In genomic region chr7:33964417-33965115, GRCh38 we compare ENCODE assay signal across 27 cellular contexts. TPM values are rescaled to one million over a fixed set of nuclear protein-coding genes. Genes with fewer than 3 reads are reported as not detected.
A peak's percentile ranks its signal among the peaks of the same experiment; 100 is the strongest.
DNase-seq lines count a peak whose midpoint lies in the region; ATAC-seq and TF ChIP-seq lines count a peak whose summit lies in the region.
"Had no signal": no experiment of that assay in that cellular context is flagged by ENCODE, and none has a peak within 500 bp of the region (broad histone marks: within the 10 kb centered on the region; RNA-seq: fewer than 3 reads in every experiment).

No MANE protein-coding gene starts in this region.

- H3K27me3 Mint-ChIP-seq in brain: no peaks in the 10 kb centered on the region
- H3K27me3 Mint-ChIP-seq: activated CD4-positive, alpha-beta memory T cell treated with anti-CD3 and anti-CD28 coated beads for 36 hours had no signal

- DNase-seq in Right ventricle myocardium inferior (ENCODE audit: missing footprints) (no peak), cardiac septum (ENCODE audit: low spot score) (no peak), left kidney (ENCODE audit: low read depth, low spot score) (peak; percentile 15), testis (peak; percentile 51), adrenal gland (no peak), DMS 273 treated with DMSO at 0.1 percent for 48 hours (lab: John Stamatoyannopoulos, UW) (no peak)
- DNase-seq: activated CD4-positive, alpha-beta memory T cell treated with anti-CD3 and anti-CD28 coated beads for 36 hours; activated effector memory CD4-positive, alpha-beta T cell treated with anti-CD3 and anti-CD28 coated beads, Interleukin-2, amount 50 U/mL, for 16 hours; activated naive CD8-positive, alpha-beta T cell treated with anti-CD3 and anti-CD28 coated beads, Interleukin-2, amount 50 U/mL, for 24 hours; BE2C; COR-L47; foreskin keratinocyte; hypothalamus; Kasumi-1; mammary epithelial cell; NCI-H2029; NK-92 treated with Interleukin-12 subunit alpha and Interleukin-12 subunit beta, amount 100 ng/mL, for 24 hours; Peyer's patch; psoas muscle; spleen; stimulated activated CD4-positive, alpha-beta T cell treated with anti-CD3 and anti-CD28 coated beads, Interleukin-4, amount 100 ng/mL, for 1 hour; stimulated activated naive CD4-positive, alpha-beta T cell treated with Interleukin-2 at 50 U/mL for 16 hours had no signal

- peaks cover 18% of the 10 kb centered on the region for H3K4me1 Mint-ChIP-seq in brain
- H3K4me1 Mint-ChIP-seq: activated naive CD8-positive, alpha-beta T cell treated with anti-CD3 and anti-CD28 coated beads, Interleukin-2, amount 50 U/mL, for 24 hours had no signal

- no peaks in the 10 kb centered on the region for H3K4me1 ChIP-seq in testis
- peaks cover 0 to 5% of the 10 kb centered on the region in 2 donors for H3K4me1 ChIP-seq in adrenal gland (replicated peaks in 1 of 2)
- H3K4me1 ChIP-seq: BE2C, foreskin keratinocyte, Peyer's patch, spleen had no signal

- no peaks in the 10 kb centered on the region for H3K9me3 Mint-ChIP-seq in brain
- H3K9me3 Mint-ChIP-seq: activated CD4-positive, alpha-beta memory T cell treated with anti-CD3 and anti-CD28 coated beads for 36 hours; activated naive CD8-positive, alpha-beta T cell treated with anti-CD3 and anti-CD28 coated beads, Interleukin-2, amount 50 U/mL, for 24 hours; T-helper 2 cell treated with Interferon-gamma antibody and Interleukin-4, amounts not matched to agents 5 μg/mL and 100 μg/mL, for 36 hours; WTC11 had no signal

- no peak for TF ChIP-seq CTCF in brain (conservative IDR thresholded peaks at IDR 0.05)
- TF ChIP-seq CTCF in testis (IDR thresholded peaks at IDR 0.05): no peak
- no peak for TF ChIP-seq CTCF in adrenal gland (IDR thresholded peaks at IDR 0.05)

- H3K27ac ChIP-seq in testis (no peak overlapping the region), adrenal gland (no peak overlapping the region)
- H3K27ac ChIP-seq: foreskin keratinocyte, Peyer's patch, psoas muscle, spleen had no signal

- H3K9me3 ChIP-seq in testis (no peaks in the 10 kb centered on the region), adrenal gland (replicated peaks in 1 of 3) (no peaks in the 10 kb centered on the region)
- H3K9me3 ChIP-seq: BE2C, Peyer's patch, psoas muscle, spleen, tibial nerve had no signal

- no peaks in the 10 kb centered on the region for H3K27me3 ChIP-seq in testis
- H3K27me3 ChIP-seq in adrenal gland: no peaks in the 10 kb centered on the region
- H3K27me3 ChIP-seq: BE2C, foreskin keratinocyte, Peyer's patch, spleen, tibial nerve had no signal

- 65 to 73% methylated on average over 9 of the region's 9 CpGs for WGBS in testis, 2 donors
- WGBS in adrenal gland, 4 donors: 59 to 65% (median 61%) methylated on average over 9 of the region's 9 CpGs

- intact Hi-C loops in Right ventricle myocardium inferior (cut with DNase I): no loop called here
- intact Hi-C loops in cardiac septum (cut with DNase I): no loop called here
- intact Hi-C loops in testis (cut with DNase I; ENCODE audit: low total_unique reads): no loop called here
- intact Hi-C loops in adrenal gland (cut with DNase I): no loop called here

- no peaks in the 10 kb centered on the region for H3K36me3 Mint-ChIP-seq in brain
- H3K36me3 Mint-ChIP-seq: activated CD4-positive, alpha-beta memory T cell treated with anti-CD3 and anti-CD28 coated beads for 36 hours; WTC11 had no signal

- H3K4me3 ChIP-seq in testis (no peak overlapping the region), adrenal gland (no peak overlapping the region)
- H3K4me3 ChIP-seq: Peyer's patch, psoas muscle, spleen, tibial nerve had no signal

- peak overlapping the region in 3 of 5 experiments; percentile 2 to 19 (median 7) for H3K4me3 Mint-ChIP-seq in brain
- H3K4me3 Mint-ChIP-seq: activated CD4-positive, alpha-beta memory T cell treated with anti-CD3 and anti-CD28 coated beads for 36 hours; activated naive CD8-positive, alpha-beta T cell treated with anti-CD3 and anti-CD28 coated beads, Interleukin-2, amount 50 U/mL, for 24 hours; T-helper 2 cell treated with Interferon-gamma antibody and Interleukin-4, amounts not matched to agents 5 μg/mL and 100 μg/mL, for 36 hours; WTC11 had no signal

- peak overlapping the region in 4 of 5 experiments; percentile 10 to 68 (median 18) for H3K27ac Mint-ChIP-seq in brain
- H3K27ac Mint-ChIP-seq: activated CD4-positive, alpha-beta memory T cell treated with anti-CD3 and anti-CD28 coated beads for 36 hours; activated naive CD8-positive, alpha-beta T cell treated with anti-CD3 and anti-CD28 coated beads, Interleukin-2, amount 50 U/mL, for 24 hours; T-helper 2 cell treated with Interferon-gamma antibody and Interleukin-4, amounts not matched to agents 5 μg/mL and 100 μg/mL, for 36 hours; WTC11 had no signal

- H3K36me3 ChIP-seq in testis (ENCODE audit: low read depth, missing control alignments): no peaks in the 10 kb centered on the region
- H3K36me3 ChIP-seq in adrenal gland (replicated peaks in 1 of 2): no peaks in the 10 kb centered on the region
- H3K36me3 ChIP-seq: BE2C, Peyer's patch, spleen, tibial nerve had no signal

- TF ChIP-seq POLR2A in testis (IDR thresholded peaks at IDR 0.05) (no peak), adrenal gland (IDR thresholded peaks at IDR 0.05) (no peak)

- peak; percentile 56 for ATAC-seq in Right ventricle myocardium inferior
- ATAC-seq in activated CD4-positive, CD25-positive, alpha-beta regulatory T cell treated with anti-CD3 and anti-CD28 coated beads, Interleukin-2, amount 50 U/mL, for 24 hours: no peak
- ATAC-seq: activated naive CD8-positive, alpha-beta T cell treated with anti-CD3 and anti-CD28 coated beads, Interleukin-2, amount 50 U/mL, for 24 hours; foreskin keratinocyte; WTC11 had no signal

RNA-seq across cellular contexts. Expression of gene BMPER, which starts 59.2 kb away (rescaled TPM):
- total RNA-seq in Right ventricle myocardium inferior (2.5 TPM), cardiac septum (1.9 TPM), testis (1 to 10 TPM; 2.4 to 2.8 TPM), adrenal gland (1 to 10 TPM in 3 of 8 donors, under 1 TPM in 3, not detected in 2; 0.29 to 1.9 (median 0.85) TPM)
- polyA plus RNA-seq in brain (ENCODE audit: insufficient read depth, low read depth, low replicate concordance) (2.1 TPM), testis (ENCODE audit: insufficient read depth, low read depth, low replicate concordance) (1.7 TPM), adrenal gland (1 to 10 TPM in 1 of 3 donors, under 1 TPM in 2; 0.32 to 1.4 (median 0.48) TPM)
- total RNA-seq: activated CD4-positive, alpha-beta memory T cell treated with anti-CD3 and anti-CD28 coated beads for 36 hours had no signal
- polyA plus RNA-seq: foreskin keratinocyte had no signal

Comparison
In these comparisons a context has a peak if more than half of its experiments do, and no peak if none do; other contexts are left out.
1. DNase-seq: peak in left kidney (single experiment) and testis (single experiment); none in Right ventricle myocardium inferior (single experiment), cardiac septum (single experiment), adrenal gland (0 of 7) and DMS 273 treated with DMSO at 0.1 percent for 48 hours (single experiment).